Comparison of ENCODE assay signal across 8 cellular contexts in genomic region chr1:149686593-149687238, GRCh38.
DNase-seq lines count a peak whose midpoint lies in the region; ATAC-seq and TF ChIP-seq lines count a peak whose summit lies in the region.
"Not testable (repeated sequence)": the region's sequence is repeated elsewhere in the genome, so short reads cannot be mapped to it uniquely, and the experiment has no call there.

No MANE protein-coding gene starts in this region.

- POLR2A ChIA-PET in activated CD4-positive, alpha-beta T cell treated with anti-CD3 and anti-CD28 coated beads for 36 hours (lab: Charles Lee), result not testable (repeated sequence)

- not testable (repeated sequence) for H3K4me3 ChIP-seq in left lung, gastrocnemius medialis

- in situ Hi-C loops in gastrocnemius medialis (cut with MboI; ENCODE audit: low sequenced_read_pairs in 4 of 4), result not testable (repeated sequence)

- not testable (repeated sequence) for TF ChIP-seq POLR2A in gastrocnemius medialis (IDR thresholded peaks at IDR 0.05)

- intact Hi-C loops in activated CD4-positive, alpha-beta T cell treated with anti-CD3 and anti-CD28 coated beads for 36 hours (cut with DNase I, micrococcal nuclease); left lung (cut with DNase I); gastrocnemius medialis (cut with DNase I; ENCODE audit: low total_unique reads): not testable (repeated sequence)

- not testable (repeated sequence) for H3K36me3 ChIP-seq in left lung, gastrocnemius medialis

- not testable (repeated sequence) for H3K9me3 ChIP-seq in left lung, gastrocnemius medialis

- H3K4me1 Mint-ChIP-seq in activated CD4-positive, alpha-beta T cell treated with anti-CD3 and anti-CD28 coated beads for 36 hours; effector memory CD8-positive, alpha-beta T cell (ENCODE audit: low read depth in 2 of 2): not testable (repeated sequence)

- ATAC-seq in GM18861 (IDR thresholded peaks at IDR 0.05; ENCODE audit: unreplicated experiment) (peak; percentile 63), GM21576 (IDR thresholded peaks at IDR 0.05; ENCODE audit: unreplicated experiment) (peak; percentile 66), HG03432 (IDR thresholded peaks at IDR 0.05; ENCODE audit: unreplicated experiment) (peak; percentile 60), left lung (peak; percentile 98), gastrocnemius medialis (peak; percentile 41 to 47)
- peak; percentile 98 for ATAC-seq in activated CD4-positive, alpha-beta T cell treated with anti-CD3 and anti-CD28 coated beads for 36 hours
- ATAC-seq in effector memory CD8-positive, alpha-beta T cell (replicated peaks), result peak; percentile 99

- DNase-seq in activated CD4-positive, alpha-beta T cell treated with anti-CD3 and anti-CD28 coated beads for 36 hours; effector memory CD8-positive, alpha-beta T cell; left lung; gastrocnemius medialis: not testable (repeated sequence)

- H3K36me3 Mint-ChIP-seq in activated CD4-positive, alpha-beta T cell treated with anti-CD3 and anti-CD28 coated beads for 36 hours (ENCODE audit: low read depth); effector memory CD8-positive, alpha-beta T cell (ENCODE audit: insufficient read depth): not testable (repeated sequence)

- not testable (repeated sequence) for H3K27me3 Mint-ChIP-seq in activated CD4-positive, alpha-beta T cell treated with anti-CD3 and anti-CD28 coated beads for 36 hours; effector memory CD8-positive, alpha-beta T cell

- not testable (repeated sequence) for H3K9me3 Mint-ChIP-seq in activated CD4-positive, alpha-beta T cell treated with anti-CD3 and anti-CD28 coated beads for 36 hours (ENCODE audit: low read depth); effector memory CD8-positive, alpha-beta T cell

- not testable (repeated sequence) for H3K4me1 ChIP-seq in left lung, gastrocnemius medialis

- H3K27me3 ChIP-seq in left lung, gastrocnemius medialis: not testable (repeated sequence)

- not testable (repeated sequence) for H3K27ac Mint-ChIP-seq in activated CD4-positive, alpha-beta T cell treated with anti-CD3 and anti-CD28 coated beads for 36 hours; effector memory CD8-positive, alpha-beta T cell

- 0 out of 2 replicates have a peak, but pooled peaks have one; percentile 8 for TF ChIP-seq CTCF in 22Rv1 (IDR thresholded peaks at IDR 0.05)
- TF ChIP-seq CTCF in left lung (IDR thresholded peaks at IDR 0.05); gastrocnemius medialis (IDR thresholded peaks at IDR 0.05 in 4 of 5, conservative IDR thresholded peaks at IDR 0.05 in 1 of 5): not testable (repeated sequence)

- CTCF ChIA-PET in activated CD4-positive, alpha-beta T cell treated with anti-CD3 and anti-CD28 coated beads for 36 hours (lab: Charles Lee), result not testable (repeated sequence)

- H3K27ac ChIP-seq in 22Rv1, left lung, gastrocnemius medialis: not testable (repeated sequence)

- not testable (repeated sequence) for H3K4me3 Mint-ChIP-seq in activated CD4-positive, alpha-beta T cell treated with anti-CD3 and anti-CD28 coated beads for 36 hours; effector memory CD8-positive, alpha-beta T cell

Comparison
In these comparisons a context has a peak if more than half of its experiments do, and no peak if none do; other contexts are left out.
1. ATAC-seq: peak in every context shown above with its lines; median percentile 99 in effector memory CD8-positive, alpha-beta T cell; 98 in activated CD4-positive, alpha-beta T cell treated with anti-CD3 and anti-CD28 coated beads for 36 hours; 98 in left lung; 66 in GM21576; 63 in GM18861; 60 in HG03432; 44 in gastrocnemius medialis.